In genomic region chr6:138833819-138834539, GRCh38 we compare ENCODE assay signal across 12 cellular contexts. TPM values are rescaled to one million over a fixed set of nuclear protein-coding genes. Genes with fewer than 3 reads are reported as not detected.
A peak's percentile ranks its signal among the peaks of the same experiment; 100 is the strongest.
DNase-seq lines count a peak whose midpoint lies in the region; ATAC-seq and TF ChIP-seq lines count a peak whose summit lies in the region.
"Had no signal": no experiment of that assay in that cellular context is flagged by ENCODE, and none has a peak within 500 bp of the region (broad histone marks: within the 10 kb centered on the region; RNA-seq: fewer than 3 reads in every experiment).

No MANE protein-coding gene starts in this region.

- no peaks in the 10 kb centered on the region for H3K36me3 ChIP-seq in psoas muscle (ENCODE audit: insufficient read depth in 1 of 2, low read depth in 1 of 2)
- H3K36me3 ChIP-seq: Peyer's patch, vagina had no signal

- H3K27me3 ChIP-seq in psoas muscle (ENCODE audit: insufficient read depth in 3 of 3, low read length in 2 of 3): no peaks in the 10 kb centered on the region
- H3K27me3 ChIP-seq: Peyer's patch, vagina had no signal

- TF ChIP-seq CTCF in psoas muscle (IDR thresholded peaks at IDR 0.05): no peak

- 58 to 63% (median 62%) methylated on average over 4 of the region's 4 CpGs for WGBS in psoas muscle, 3 donors

- H3K4me1 ChIP-seq in psoas muscle: no peaks in the 10 kb centered on the region
- H3K4me1 ChIP-seq: Peyer's patch, vagina had no signal

- peaks cover 5% of the 10 kb centered on the region for H3K9me3 ChIP-seq in psoas muscle
- H3K9me3 ChIP-seq: Peyer's patch, vagina had no signal

- H3K4me3 ChIP-seq in psoas muscle: no peak overlapping the region
- H3K4me3 ChIP-seq: Peyer's patch, skin epidermis, vagina had no signal

- no peak for ATAC-seq in psoas muscle
- ATAC-seq in HG02981 (IDR thresholded peaks at IDR 0.05; ENCODE audit: unreplicated experiment): no peak

- DNase-seq in D341Med (ENCODE audit: low spot score) (peak; percentile 79), NCI-H146 treated with DMSO at 0.1 percent for 48 hours (lab: John Stamatoyannopoulos, UW; ENCODE audit: unreplicated experiment) (peak; percentile 16), amniotic epithelial cell (ENCODE audit: low read depth) (peak; percentile 72), iris pigment epithelial cell (ENCODE audit: low read depth) (peak; percentile 8), psoas muscle (no peak), epidermal melanocyte (ENCODE audit: insufficient read length, low spot score) (no peak)
- DNase-seq in stimulated activated naive CD4-positive, alpha-beta T cell (lab: John Stamatoyannopoulos, UW): no peak
- DNase-seq: MM.1S, Peyer's patch had no signal

- intact Hi-C loops in psoas muscle (cut with DNase I): no loop called here

- H3K27ac ChIP-seq in psoas muscle: no peak overlapping the region
- H3K27ac ChIP-seq: Peyer's patch, skin epidermis, vagina had no signal

RNA-seq across cellular contexts. Expression of gene ECT2L, which starts 38.1 kb away (rescaled TPM):
- total RNA-seq in psoas muscle: not detected
- polyA plus RNA-seq in psoas muscle: under 1 TPM in 1 of 3 donors, not detected in 2; under 0.01 TPM
- total RNA-seq: vagina had no signal

Comparison
In these comparisons a context has a peak if more than half of its experiments do, and no peak if none do; other contexts are left out.
1. DNase-seq: peak in D341Med (single experiment), NCI-H146 treated with DMSO at 0.1 percent for 48 hours (single experiment), amniotic epithelial cell (single experiment) and iris pigment epithelial cell (single experiment); none in stimulated activated naive CD4-positive, alpha-beta T cell (0 of 6), psoas muscle (0 of 2) and epidermal melanocyte (single experiment).